34 cellular contexts compared by ENCODE assay signal in genomic region chr3:77071364-77071763, GRCh38. TPM values are rescaled to one million over a fixed set of nuclear protein-coding genes. Genes with fewer than 3 reads are reported as not detected.
"Had no signal": no experiment of that assay in that cellular context is flagged by ENCODE, and none has a peak within 500 bp of the region (broad histone marks: within the 10 kb centered on the region; RNA-seq: fewer than 3 reads in every experiment).

No MANE protein-coding gene starts in this region.

- H3K27me3 ChIP-seq: esophagus muscularis mucosa, foreskin keratinocyte, gastroesophageal sphincter, heart right ventricle, left lung, right atrium auricular region, suprapubic skin, transverse colon, upper lobe of right lung, uterus had no signal

- H2AFZ ChIP-seq: parathyroid adenoma had no signal

- H3K9me3 ChIP-seq: esophagus muscularis mucosa, gastroesophageal sphincter, heart right ventricle, left lung, mucosa of descending colon, prostate gland, right atrium auricular region, suprapubic skin, transverse colon, upper lobe of right lung, uterus had no signal

- H3K4me2 ChIP-seq: smooth muscle cell had no signal

- H3K79me2 ChIP-seq: parathyroid adenoma had no signal

- ATAC-seq: foreskin keratinocyte; gastroesophageal sphincter; heart right ventricle; left cardiac atrium; left lung; mucosa of descending colon; natural killer cell treated with Interleukin-12 subunit alpha and Interleukin-12 subunit beta and Interleukin-15 and Interleukin-18, amount 100 ng/mL, for 72 hours; sciatic nerve; stimulated activated naive CD8-positive, alpha-beta T cell treated with anti-CD3 and anti-CD28 coated beads, Interleukin-15, amount 100 ng/mL, for 72 hours; upper lobe of right lung had no signal

- H3K36me3 ChIP-seq: esophagus muscularis mucosa, gastroesophageal sphincter, heart right ventricle, left lung, prostate gland, right atrium auricular region, suprapubic skin, transverse colon, upper lobe of right lung, uterus had no signal

- H3K27ac Mint-ChIP-seq: dendritic cell treated with granulocyte-macrophage colony-stimulating factor and Interleukin-4, amounts not matched to agents 40 ng/mL and 50 ng/mL, for 4 days; endodermal cell; mesothelial cell of epicardium; naive B cell; natural killer cell treated with Interleukin-12 subunit alpha and Interleukin-12 subunit beta and Interleukin-15 and Interleukin-18, amount 100 ng/mL, for 72 hours; stimulated activated naive CD8-positive, alpha-beta T cell treated with anti-CD3 and anti-CD28 coated beads, Interleukin-15, amount 100 ng/mL, for 72 hours had no signal

- DNase-seq: effector CD8-positive, alpha-beta T cell; endodermal cell; foreskin keratinocyte; heart right ventricle; hippocampal formation; left cardiac atrium; left lung; mesenchymal stem cell; mucosa of descending colon; naive B cell; stimulated activated CD4-positive, alpha-beta T cell treated with anti-CD3 and anti-CD28 coated beads, Interleukin-12 subunit alpha, Interleukin-12 subunit beta, amount 100 ng/mL, for 4 hours; stimulated activated CD4-positive, alpha-beta T cell treated with anti-CD3 and anti-CD28 coated beads, Interleukin-1b, Interleukin-23, amount 100 ng/mL, for 48 hours; stimulated activated CD4-positive, alpha-beta T cell treated with anti-CD3 and anti-CD28 coated beads, Interleukin-4, amount 100 ng/mL, for 1 hour; stimulated activated CD8-positive, alpha-beta memory T cell treated with anti-CD3 and anti-CD28 coated beads, Interleukin-4, amount 100 ng/mL, for 48 hours; stimulated activated naive CD4-positive, alpha-beta T cell; stimulated activated naive CD8-positive, alpha-beta T cell treated with anti-CD3 and anti-CD28 coated beads, Interleukin-15, amount 100 ng/mL, for 72 hours; transverse colon; upper lobe of right lung; uterus had no signal

- H3K27me3 Mint-ChIP-seq: dendritic cell treated with granulocyte-macrophage colony-stimulating factor and Interleukin-4, amounts not matched to agents 40 ng/mL and 50 ng/mL, for 4 days; naive B cell; natural killer cell treated with Interleukin-12 subunit alpha and Interleukin-12 subunit beta and Interleukin-15 and Interleukin-18, amount 100 ng/mL, for 72 hours; stimulated activated naive CD8-positive, alpha-beta T cell treated with anti-CD3 and anti-CD28 coated beads, Interleukin-15, amount 100 ng/mL, for 72 hours had no signal

- H3K9ac ChIP-seq: parathyroid adenoma had no signal

- H3K4me3 Mint-ChIP-seq: dendritic cell treated with granulocyte-macrophage colony-stimulating factor and Interleukin-4, amounts not matched to agents 40 ng/mL and 50 ng/mL, for 4 days; endodermal cell; mesothelial cell of epicardium; naive B cell; natural killer cell treated with Interleukin-12 subunit alpha and Interleukin-12 subunit beta and Interleukin-15 and Interleukin-18, amount 100 ng/mL, for 72 hours; neural crest cell; stimulated activated naive CD8-positive, alpha-beta T cell treated with anti-CD3 and anti-CD28 coated beads, Interleukin-15, amount 100 ng/mL, for 72 hours had no signal

- H3K36me3 Mint-ChIP-seq: mesothelial cell of epicardium; naive B cell; natural killer cell treated with Interleukin-12 subunit alpha and Interleukin-12 subunit beta and Interleukin-15 and Interleukin-18, amount 100 ng/mL, for 72 hours had no signal

- H3K27ac ChIP-seq: epithelial cell of prostate, esophagus muscularis mucosa, foreskin keratinocyte, gastroesophageal sphincter, heart right ventricle, left lung, parathyroid adenoma, prostate gland, right atrium auricular region, suprapubic skin, transverse colon, upper lobe of right lung, uterus had no signal

- H3K4me1 Mint-ChIP-seq: naive B cell; stimulated activated naive CD8-positive, alpha-beta T cell treated with anti-CD3 and anti-CD28 coated beads, Interleukin-15, amount 100 ng/mL, for 72 hours had no signal

- H3K4me1 ChIP-seq: esophagus muscularis mucosa, foreskin keratinocyte, gastroesophageal sphincter, heart right ventricle, left lung, parathyroid adenoma, prostate gland, right atrium auricular region, suprapubic skin, transverse colon, upper lobe of right lung, uterus had no signal

- H3K9me3 Mint-ChIP-seq: dendritic cell treated with granulocyte-macrophage colony-stimulating factor and Interleukin-4, amounts not matched to agents 40 ng/mL and 50 ng/mL, for 4 days; endodermal cell; mesothelial cell of epicardium; neural crest cell had no signal

- FAIRE-seq: islet of Langerhans had no signal

- H3K4me3 ChIP-seq: esophagus muscularis mucosa, gastroesophageal sphincter, heart right ventricle, left lung, mucosa of descending colon, prostate gland, right atrium auricular region, smooth muscle cell, suprapubic skin, transverse colon, upper lobe of right lung, uterus had no signal

RNA-seq across cellular contexts. Expression of gene ROBO2, which starts 31.5 kb away (rescaled TPM):
- total RNA-seq: lung microvascular endothelial cell; natural killer cell treated with Interleukin-12 subunit alpha and Interleukin-12 subunit beta and Interleukin-15 and Interleukin-18, amount 100 ng/mL, for 72 hours had no signal
